In the genomic region with DNA sequence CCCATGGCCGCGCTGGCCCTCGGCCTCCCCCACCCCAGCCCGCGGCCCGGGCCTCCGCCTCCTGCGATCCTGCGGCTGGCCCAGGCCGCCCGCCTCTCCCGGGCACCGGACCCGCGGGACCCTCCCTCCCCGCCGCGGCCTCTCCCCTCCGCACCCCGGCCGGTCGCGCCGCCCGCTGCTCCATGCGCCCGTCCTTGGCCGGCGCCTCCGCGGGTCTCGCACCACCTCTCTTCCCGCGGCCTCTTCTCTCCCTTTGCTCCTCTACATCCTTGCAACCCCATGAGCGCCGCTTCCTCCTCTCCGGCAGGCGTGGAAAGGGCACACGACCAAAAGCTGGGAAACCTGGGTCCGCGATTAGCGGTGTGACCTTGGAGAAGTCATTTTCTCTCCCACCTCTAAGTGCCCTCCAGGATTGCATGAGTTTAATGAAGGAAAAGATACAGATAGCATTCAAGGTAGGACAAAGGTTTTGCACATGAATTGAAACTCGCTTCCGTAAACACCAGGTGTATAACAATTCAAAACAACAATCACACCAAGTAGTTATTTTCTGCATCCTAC, we compare ENCODE assay signal across 1 cellular context.
TF ChIP-seq lines count a peak whose summit lies in the region.

No MANE protein-coding gene starts in this region.

TF ChIP-seq in SK-N-SH, 30 proteins besides CTCF, POLR2A, EP300 and RAD21 (continued from another document):
- TF ChIP-seq, protein P1, sequence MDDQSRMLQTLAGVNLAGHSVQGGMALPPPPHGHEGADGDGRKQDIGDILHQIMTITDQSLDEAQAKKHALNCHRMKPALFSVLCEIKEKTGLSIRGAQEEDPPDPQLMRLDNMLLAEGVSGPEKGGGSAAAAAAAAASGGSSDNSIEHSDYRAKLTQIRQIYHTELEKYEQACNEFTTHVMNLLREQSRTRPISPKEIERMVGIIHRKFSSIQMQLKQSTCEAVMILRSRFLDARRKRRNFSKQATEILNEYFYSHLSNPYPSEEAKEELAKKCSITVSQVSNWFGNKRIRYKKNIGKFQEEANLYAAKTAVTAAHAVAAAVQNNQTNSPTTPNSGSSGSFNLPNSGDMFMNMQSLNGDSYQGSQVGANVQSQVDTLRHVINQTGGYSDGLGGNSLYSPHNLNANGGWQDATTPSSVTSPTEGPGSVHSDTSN (IDR thresholded peaks at IDR 0.05): no peak
- TF ChIP-seq GABPA (IDR thresholded peaks at IDR 0.05; ENCODE audit: low read depth) (no peak), MXI1 (IDR thresholded peaks at IDR 0.05; ENCODE audit: low read depth, low read length) (peak; percentile 71), SIN3A (IDR thresholded peaks at IDR 0.05; ENCODE audit: borderline replicate concordance, low read depth, low read length) (0 out of 2 replicates have a peak, but pooled peaks have one; percentile 32), FOXJ3 (CRISPR knock-in tag; IDR thresholded peaks at IDR 0.05) (no peak), TEAD4 (IDR thresholded peaks at IDR 0.05; ENCODE audit: borderline replicate concordance, insufficient read depth) (no peak)
- TF ChIP-seq, protein P2, sequence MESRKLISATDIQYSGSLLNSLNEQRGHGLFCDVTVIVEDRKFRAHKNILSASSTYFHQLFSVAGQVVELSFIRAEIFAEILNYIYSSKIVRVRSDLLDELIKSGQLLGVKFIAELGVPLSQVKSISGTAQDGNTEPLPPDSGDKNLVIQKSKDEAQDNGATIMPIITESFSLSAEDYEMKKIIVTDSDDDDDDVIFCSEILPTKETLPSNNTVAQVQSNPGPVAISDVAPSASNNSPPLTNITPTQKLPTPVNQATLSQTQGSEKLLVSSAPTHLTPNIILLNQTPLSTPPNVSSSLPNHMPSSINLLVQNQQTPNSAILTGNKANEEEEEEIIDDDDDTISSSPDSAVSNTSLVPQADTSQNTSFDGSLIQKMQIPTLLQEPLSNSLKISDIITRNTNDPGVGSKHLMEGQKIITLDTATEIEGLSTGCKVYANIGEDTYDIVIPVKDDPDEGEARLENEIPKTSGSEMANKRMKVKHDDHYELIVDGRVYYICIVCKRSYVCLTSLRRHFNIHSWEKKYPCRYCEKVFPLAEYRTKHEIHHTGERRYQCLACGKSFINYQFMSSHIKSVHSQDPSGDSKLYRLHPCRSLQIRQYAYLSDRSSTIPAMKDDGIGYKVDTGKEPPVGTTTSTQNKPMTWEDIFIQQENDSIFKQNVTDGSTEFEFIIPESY (IDR thresholded peaks at IDR 0.05; ENCODE audit: borderline replicate concordance, low read depth): no peak
- TF ChIP-seq, protein P3, sequence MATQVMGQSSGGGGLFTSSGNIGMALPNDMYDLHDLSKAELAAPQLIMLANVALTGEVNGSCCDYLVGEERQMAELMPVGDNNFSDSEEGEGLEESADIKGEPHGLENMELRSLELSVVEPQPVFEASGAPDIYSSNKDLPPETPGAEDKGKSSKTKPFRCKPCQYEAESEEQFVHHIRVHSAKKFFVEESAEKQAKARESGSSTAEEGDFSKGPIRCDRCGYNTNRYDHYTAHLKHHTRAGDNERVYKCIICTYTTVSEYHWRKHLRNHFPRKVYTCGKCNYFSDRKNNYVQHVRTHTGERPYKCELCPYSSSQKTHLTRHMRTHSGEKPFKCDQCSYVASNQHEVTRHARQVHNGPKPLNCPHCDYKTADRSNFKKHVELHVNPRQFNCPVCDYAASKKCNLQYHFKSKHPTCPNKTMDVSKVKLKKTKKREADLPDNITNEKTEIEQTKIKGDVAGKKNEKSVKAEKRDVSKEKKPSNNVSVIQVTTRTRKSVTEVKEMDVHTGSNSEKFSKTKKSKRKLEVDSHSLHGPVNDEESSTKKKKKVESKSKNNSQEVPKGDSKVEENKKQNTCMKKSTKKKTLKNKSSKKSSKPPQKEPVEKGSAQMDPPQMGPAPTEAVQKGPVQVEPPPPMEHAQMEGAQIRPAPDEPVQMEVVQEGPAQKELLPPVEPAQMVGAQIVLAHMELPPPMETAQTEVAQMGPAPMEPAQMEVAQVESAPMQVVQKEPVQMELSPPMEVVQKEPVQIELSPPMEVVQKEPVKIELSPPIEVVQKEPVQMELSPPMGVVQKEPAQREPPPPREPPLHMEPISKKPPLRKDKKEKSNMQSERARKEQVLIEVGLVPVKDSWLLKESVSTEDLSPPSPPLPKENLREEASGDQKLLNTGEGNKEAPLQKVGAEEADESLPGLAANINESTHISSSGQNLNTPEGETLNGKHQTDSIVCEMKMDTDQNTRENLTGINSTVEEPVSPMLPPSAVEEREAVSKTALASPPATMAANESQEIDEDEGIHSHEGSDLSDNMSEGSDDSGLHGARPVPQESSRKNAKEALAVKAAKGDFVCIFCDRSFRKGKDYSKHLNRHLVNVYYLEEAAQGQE (IDR thresholded peaks at IDR 0.05; ENCODE audit: low read depth, low read length): no peak
